In genomic region chr4:48369248-48369647, GRCh38 we compare ENCODE assay signal across 1 cellular context.
TF ChIP-seq lines count a peak whose summit lies in the region.

No MANE protein-coding gene starts in this region.

TF ChIP-seq in WTC11, 78 proteins besides CTCF, POLR2A, EP300 and RAD21 (continued from another document):
- TF ChIP-seq, protein P1, sequence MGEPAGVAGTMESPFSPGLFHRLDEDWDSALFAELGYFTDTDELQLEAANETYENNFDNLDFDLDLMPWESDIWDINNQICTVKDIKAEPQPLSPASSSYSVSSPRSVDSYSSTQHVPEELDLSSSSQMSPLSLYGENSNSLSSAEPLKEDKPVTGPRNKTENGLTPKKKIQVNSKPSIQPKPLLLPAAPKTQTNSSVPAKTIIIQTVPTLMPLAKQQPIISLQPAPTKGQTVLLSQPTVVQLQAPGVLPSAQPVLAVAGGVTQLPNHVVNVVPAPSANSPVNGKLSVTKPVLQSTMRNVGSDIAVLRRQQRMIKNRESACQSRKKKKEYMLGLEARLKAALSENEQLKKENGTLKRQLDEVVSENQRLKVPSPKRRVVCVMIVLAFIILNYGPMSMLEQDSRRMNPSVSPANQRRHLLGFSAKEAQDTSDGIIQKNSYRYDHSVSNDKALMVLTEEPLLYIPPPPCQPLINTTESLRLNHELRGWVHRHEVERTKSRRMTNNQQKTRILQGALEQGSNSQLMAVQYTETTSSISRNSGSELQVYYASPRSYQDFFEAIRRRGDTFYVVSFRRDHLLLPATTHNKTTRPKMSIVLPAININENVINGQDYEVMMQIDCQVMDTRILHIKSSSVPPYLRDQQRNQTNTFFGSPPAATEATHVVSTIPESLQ (CRISPR knock-in tag; IDR thresholded peaks at IDR 0.05): no peak
- TF ChIP-seq GTF2I (CRISPR knock-in tag; conservative IDR thresholded peaks at IDR 0.05) (no peak), OVOL2 (CRISPR knock-in tag; IDR thresholded peaks at IDR 0.05; ENCODE audit: borderline replicate concordance) (no peak), NR1H2 (CRISPR knock-in tag; IDR thresholded peaks at IDR 0.05) (no peak), ETV6 (CRISPR knock-in tag; IDR thresholded peaks at IDR 0.05) (no peak), MXD4 (CRISPR knock-in tag; IDR thresholded peaks at IDR 0.05; ENCODE audit: borderline replicate concordance) (no peak), ARID4B (CRISPR knock-in tag; IDR thresholded peaks at IDR 0.05; ENCODE audit: borderline replicate concordance) (no peak), E2F1 (CRISPR knock-in tag; IDR thresholded peaks at IDR 0.05) (no peak)
